Comparison of ENCODE assay signal across 25 cellular contexts in genomic region chr4:106704253-106704870, GRCh38.
A peak's percentile ranks its signal among the peaks of the same experiment; 100 is the strongest.
DNase-seq lines count a peak whose midpoint lies in the region; TF ChIP-seq lines count a peak whose summit lies in the region.
"Had no signal": no experiment of that assay in that cellular context is flagged by ENCODE, and none has a peak within 500 bp of the region (broad histone marks: within the 10 kb centered on the region; RNA-seq: fewer than 3 reads in every experiment).

No MANE protein-coding gene starts in this region.

- POLR2A ChIA-PET in HEK293T (lab: Yijun Ruan, JAX): no interaction called here

- dilution Hi-C loops in mammary epithelial cell (cut with HindIII; ENCODE audit: low sequenced_read_pairs): no loop called here

- H3K4me3 ChIP-seq in mammary epithelial cell (replicated peaks in 1 of 3; ENCODE audit: insufficient read depth in 1 of 3, low read depth in 2 of 3, low read length in 3 of 3) (no peak overlapping the region), breast epithelium (no peak overlapping the region), tibial nerve (no peak overlapping the region)
- H3K4me3 ChIP-seq: SK-N-MC had no signal

- no peak for TF ChIP-seq CTCF in mammary epithelial cell (conservative IDR thresholded peaks at IDR 0.05 in 1 of 2, IDR thresholded peaks at IDR 0.05 in 1 of 2; ENCODE audit: extremely low read depth in 1 of 2, insufficient read depth in 1 of 2, low read depth in 1 of 2, low read length in 2 of 2)
- TF ChIP-seq CTCF in breast epithelium (IDR thresholded peaks at IDR 0.05): no peak
- no peak for TF ChIP-seq CTCF in tibial nerve (IDR thresholded peaks at IDR 0.05)

- CTCF ChIA-PET in mammary epithelial cell (lab: Charles Lee; ENCODE audit: low non-redundant PET) (no interaction called here), HEK293T (lab: Yijun Ruan, JAX) (no interaction called here)

- WGBS in mammary epithelial cell (ENCODE audit: low coverage, missing lambda C conversion rate): 43% methylated on average over 6 of the region's 6 CpGs
- 75 to 79% methylated on average over 6 of the region's 6 CpGs for WGBS in tibial nerve, 2 donors

- no peak overlapping the region for H3K4me2 ChIP-seq in mammary epithelial cell (ENCODE audit: insufficient read depth, low read depth, low read length)

- in situ Hi-C loops in mammary epithelial cell (cut with MboI; ENCODE audit: low sequenced_read_pairs in 2 of 2): no loop called here

- H3K79me2 ChIP-seq in mammary epithelial cell (ENCODE audit: insufficient read depth, low read length): no peaks in the 10 kb centered on the region

- H3K27ac ChIP-seq in mammary epithelial cell (ENCODE audit: insufficient read depth, low read depth, low read length) (no peak overlapping the region), breast epithelium (no peak overlapping the region), tibial nerve (no peak overlapping the region)
- H3K27ac ChIP-seq: SK-N-MC had no signal

- H3K9ac ChIP-seq in mammary epithelial cell (ENCODE audit: insufficient read depth, low read length): no peak overlapping the region

- peak; percentile 59 for DNase-seq in mammary epithelial cell
- DNase-seq in breast epithelium (ENCODE audit: low spot score in 2 of 2): no peak
- DNase-seq in HPDE6-E6E7 (ENCODE audit: extremely low spot score): peak; percentile 4
- peak; percentile 9 for DNase-seq in dedifferentiated amniotic fluid mesenchymal stem cell (ENCODE audit: extremely low spot score)
- DNase-seq in HEK293T (ENCODE audit: extremely low spot score): no peak
- no peak for DNase-seq in tibial nerve (ENCODE audit: low spot score in 2 of 2)
- DNase-seq in CD1c-positive myeloid dendritic cell (ENCODE audit: extremely low spot score): no peak
- no peak for DNase-seq in GM19240 (ENCODE audit: insufficient read length, low spot score)
- DNase-seq: 8988T; AML-193; C1 segment of cervical spinal cord; Caco-2; CD8-positive, alpha-beta T cell; DMS 273 treated with DMSO at 0.1 percent for 48 hours; DMS79; GF-D8; KBM-7; NCI-H1417; NCI-H1694; NCI-H2029 treated with DMSO at 0.1 percent for 48 hours; NCI-H226; NCI-H510A; NCI-H69; SIG-M5 had no signal

- no peaks in the 10 kb centered on the region for H4K20me1 ChIP-seq in mammary epithelial cell (ENCODE audit: insufficient read depth, low read length)

- no peaks in the 10 kb centered on the region for H3K27me3 ChIP-seq in mammary epithelial cell (ENCODE audit: insufficient read depth, low read length)
- H3K27me3 ChIP-seq in breast epithelium: no peaks in the 10 kb centered on the region
- H3K27me3 ChIP-seq in tibial nerve: no peaks in the 10 kb centered on the region

- no peak for TF ChIP-seq EP300 in tibial nerve (IDR thresholded peaks at IDR 0.05)

- peak overlapping the region; percentile 13 for H2AFZ ChIP-seq in mammary epithelial cell (ENCODE audit: low read depth, low read length)

- H3K36me3 ChIP-seq in mammary epithelial cell (ENCODE audit: insufficient read depth, low read length): no peaks in the 10 kb centered on the region
- no peaks in the 10 kb centered on the region for H3K36me3 ChIP-seq in breast epithelium
- H3K36me3 ChIP-seq in tibial nerve: no peaks in the 10 kb centered on the region

- H3K9me3 ChIP-seq in mammary epithelial cell (replicated peaks; ENCODE audit: insufficient read depth, low read length) (no peaks in the 10 kb centered on the region), breast epithelium (peaks cover 0 to 5% of the 10 kb centered on the region in 2 donors), tibial nerve (peaks cover 0 to 6% (median 0%) of the 10 kb centered on the region in 4 donors)
- H3K9me3 ChIP-seq: Caco-2 had no signal

- no peak for TF ChIP-seq POLR2A in breast epithelium (IDR thresholded peaks at IDR 0.05)
- TF ChIP-seq POLR2A in tibial nerve (IDR thresholded peaks at IDR 0.05): no peak

- H3K4me1 ChIP-seq in mammary epithelial cell (ENCODE audit: insufficient read depth, low read length): peaks cover 9% of the 10 kb centered on the region
- no peaks in the 10 kb centered on the region for H3K4me1 ChIP-seq in breast epithelium
- H3K4me1 ChIP-seq in tibial nerve: no peaks in the 10 kb centered on the region
- H3K4me1 ChIP-seq: Caco-2 had no signal

- no TSS peak for BruUV-seq in mammary epithelial cell (replicated peaks; lab: Mats Ljungman, UMichigan)

- intact Hi-C loops in mammary epithelial cell (cut with micrococcal nuclease): no loop called here
- intact Hi-C loops in breast epithelium (cut with DNase I; ENCODE audit: low total_unique reads): no loop called here

TF ChIP-seq in HEK293T, 16 proteins besides CTCF, POLR2A, EP300 and RAD21:
- no peak for TF ChIP-seq ELF4 (IDR thresholded peaks at IDR 0.05)
- no peak for TF ChIP-seq HDGF (IDR thresholded peaks at IDR 0.05; ENCODE audit: borderline replicate concordance)
- no peak for TF ChIP-seq BHLHE40 (IDR thresholded peaks at IDR 0.05; ENCODE audit: borderline replicate concordance)
- TF ChIP-seq SP1 (IDR thresholded peaks at IDR 0.05): no peak
- no peak for TF ChIP-seq NFRKB (IDR thresholded peaks at IDR 0.05)
- TF ChIP-seq FOXM1 (IDR thresholded peaks at IDR 0.05; ENCODE audit: borderline replicate concordance): no peak
- TF ChIP-seq ARNT (IDR thresholded peaks at IDR 0.05): no peak

Comparison
In these comparisons a context has a peak if more than half of its experiments do, and no peak if none do; other contexts are left out.
1. DNase-seq: peak in mammary epithelial cell (single experiment), HPDE6-E6E7 (single experiment) and dedifferentiated amniotic fluid mesenchymal stem cell (single experiment); none in breast epithelium (0 of 2), HEK293T (single experiment), tibial nerve (0 of 2), CD1c-positive myeloid dendritic cell (single experiment) and GM19240 (single experiment).